7 cellular contexts compared by ENCODE assay signal in genomic region chr10:109757670-109758069, GRCh38.
DNase-seq lines count a peak whose midpoint lies in the region; ATAC-seq and TF ChIP-seq lines count a peak whose summit lies in the region.
"Not testable (repeated sequence)": the region's sequence is repeated elsewhere in the genome, so short reads cannot be mapped to it uniquely, and the experiment has no call there.

No MANE protein-coding gene starts in this region.

- ATAC-seq in WTC11, result peak; percentile 73

- not testable (repeated sequence) for H3K4me1 Mint-ChIP-seq in WTC11

- H2AK5ac ChIP-seq in mesendoderm (ENCODE audit: low read length), result not testable (repeated sequence)

- H4K5ac ChIP-seq in mesendoderm (ENCODE audit: low read length), result not testable (repeated sequence)

- CTCF ChIA-PET in OCI-LY7 (lab: Charles Lee; ENCODE audit: unreplicated experiment), result not testable (repeated sequence)
- CTCF ChIA-PET in WTC11 (lab: Charles Lee), result interaction anchor here (0.7 to 2.4 kb wide), 6 partner anchors 10 to 306 kb away, joined by 3 to 14 read pairs (median 4); no protein-coding TSS in a partner anchor

- TF ChIP-seq CTCF in HFF-Myc (IDR thresholded peaks at IDR 0.05; ENCODE audit: low read depth, low read length, missing control alignments) (peak; percentile 5), OCI-LY7 (conservative IDR thresholded peaks at IDR 0.05; ENCODE audit: low read length) (peak; percentile 52), epithelial cell of proximal tubule (conservative IDR thresholded peaks at IDR 0.05; ENCODE audit: low read depth, low read length) (peak; percentile 44)
- TF ChIP-seq CTCF in WTC11 (IDR thresholded peaks at IDR 0.05), result not testable (repeated sequence)

- H3K23ac ChIP-seq in mesendoderm (ENCODE audit: low read length), result not testable (repeated sequence)

- not testable (repeated sequence) for H3K4me3 Mint-ChIP-seq in WTC11

- H2BK5ac ChIP-seq in mesendoderm (ENCODE audit: low read length), result not testable (repeated sequence)

- H2AFZ ChIP-seq in OCI-LY7 (ENCODE audit: low read length), result not testable (repeated sequence)

- intact Hi-C loops in OCI-LY7 (cut with micrococcal nuclease; ENCODE audit: unreplicated experiment), result not testable (repeated sequence)

- H3K4me3 ChIP-seq in HFF-Myc (replicated peaks; ENCODE audit: low read depth, low read length); OCI-LY7 (ENCODE audit: low read depth, low read length, poor library complexity, severe bottlenecking); epithelial cell of proximal tubule (ENCODE audit: low read depth, low read length); mesendoderm (ENCODE audit: low read length): not testable (repeated sequence)

- not testable (repeated sequence) for H2BK120ac ChIP-seq in mesendoderm (ENCODE audit: low read depth, low read length)

- not testable (repeated sequence) for H3K79me2 ChIP-seq in OCI-LY7 (ENCODE audit: insufficient read depth, low read depth, low read length); mesendoderm (ENCODE audit: control insufficient read depth, insufficient read depth, low read length)

- H3K27ac Mint-ChIP-seq in WTC11, result not testable (repeated sequence)

- H4K8ac ChIP-seq in mesendoderm (ENCODE audit: low read depth, low read length), result not testable (repeated sequence)

- no CpG with 5 or more reads among the region's 6 CpGs for WGBS in mesendoderm (ENCODE audit: extremely low coverage, insufficient coverage, low lambda C conversion rate)

- not testable (repeated sequence) for H3K27me3 ChIP-seq in mesendoderm (ENCODE audit: insufficient read depth, low read length, poor library complexity)

- H3K27ac ChIP-seq in OCI-LY7 (ENCODE audit: low read depth, low read length, poor library complexity, severe bottlenecking); mesendoderm (ENCODE audit: low read depth, low read length): not testable (repeated sequence)

- H3K4me1 ChIP-seq in OCI-LY7 (ENCODE audit: insufficient read depth, low read length, poor library complexity, severe bottlenecking); mesendoderm (ENCODE audit: control insufficient read depth, low read depth, low read length): not testable (repeated sequence)

- H2BK15ac ChIP-seq in mesendoderm (replicated peaks; ENCODE audit: low read depth), result not testable (repeated sequence)

- POLR2A ChIA-PET in OCI-LY7 (lab: Charles Lee), result interaction anchor here (1.2 kb wide), 1 partner anchor 16 kb away, joined by 3 read pairs; no protein-coding TSS in a partner anchor
- POLR2A ChIA-PET in WTC11 (lab: Charles Lee), result not testable (repeated sequence)

- H3K27me3 Mint-ChIP-seq in WTC11 (ENCODE audit: low read depth), result not testable (repeated sequence)

- H3K9me3 ChIP-seq in OCI-LY7 (ENCODE audit: low read length), result not testable (repeated sequence)

- H3K36me3 Mint-ChIP-seq in WTC11, result not testable (repeated sequence)

- not testable (repeated sequence) for H3K79me1 ChIP-seq in mesendoderm (ENCODE audit: low read length)

- H3K18ac ChIP-seq in mesendoderm (ENCODE audit: low read length), result not testable (repeated sequence)

- not testable (repeated sequence) for H3K4me2 ChIP-seq in OCI-LY7 (ENCODE audit: low read length); mesendoderm (ENCODE audit: low read length)

- H3K36me3 ChIP-seq in OCI-LY7 (ENCODE audit: insufficient read depth, low read length); mesendoderm (ENCODE audit: control insufficient read depth, insufficient read depth, low read length): not testable (repeated sequence)

- H3K9me2 ChIP-seq in OCI-LY7 (ENCODE audit: insufficient read depth, low read length), result not testable (repeated sequence)

- not testable (repeated sequence) for H3K4ac ChIP-seq in mesendoderm (ENCODE audit: low read depth, low read length)

- BruUV-seq in OCI-LY7 (replicated peaks; lab: Mats Ljungman, UMichigan), result not testable (repeated sequence)

- not testable (repeated sequence) for H3K9me3 Mint-ChIP-seq in WTC11

- not testable (repeated sequence) for H4K20me1 ChIP-seq in OCI-LY7 (ENCODE audit: insufficient read depth, low read length)

- DNase-seq in ELF-1 (ENCODE audit: low read depth, low spot score) (peak; percentile 24), M059J (ENCODE audit: low read depth) (peak; percentile 10), mesendoderm (peak; percentile 79)
- not testable (repeated sequence) for DNase-seq in HFF-Myc (ENCODE audit: extremely low read depth, low read depth); OCI-LY7 (ENCODE audit: low spot score); WTC11 (ENCODE audit: low spot score); epithelial cell of proximal tubule (ENCODE audit: low read depth)

- H3K56ac ChIP-seq in mesendoderm (ENCODE audit: low read length), result not testable (repeated sequence)

- H3K9ac ChIP-seq in mesendoderm (ENCODE audit: low read length), result not testable (repeated sequence)
